8 cellular contexts compared by ENCODE assay signal in the genomic region with DNA sequence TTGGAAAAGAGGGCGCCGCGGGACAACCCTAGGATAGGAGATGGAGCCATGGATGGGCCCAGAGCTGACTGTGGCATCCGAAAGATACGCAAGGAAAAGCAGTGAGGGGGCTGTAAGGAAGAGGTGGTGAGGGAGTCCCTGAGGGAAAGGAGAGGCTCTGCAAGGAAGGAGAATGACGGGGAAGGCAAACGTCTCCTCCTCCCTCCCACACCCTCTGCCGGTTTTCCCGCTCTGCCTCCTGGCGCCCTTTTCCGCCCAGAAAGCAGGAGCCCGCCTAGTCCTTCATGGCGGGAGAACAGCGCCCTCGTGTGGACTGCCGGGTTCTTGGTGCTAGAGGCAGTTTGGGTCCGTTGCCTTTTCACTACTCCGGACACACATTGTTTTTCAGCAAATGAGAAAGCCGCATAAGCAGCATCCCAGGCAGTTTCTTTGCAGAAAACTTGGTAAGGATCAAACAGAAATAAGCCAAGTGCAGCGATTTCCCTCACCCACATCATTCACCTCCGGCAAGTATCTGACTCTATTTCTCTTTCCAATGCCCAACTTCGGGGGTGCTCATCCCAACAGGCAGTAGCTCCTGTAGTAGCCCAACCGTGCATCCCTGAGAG.
DNase-seq lines count a peak whose midpoint lies in the region; ATAC-seq and TF ChIP-seq lines count a peak whose summit lies in the region.

No MANE protein-coding gene starts in this region.

- intact Hi-C loops in activated CD8-positive, alpha-beta T cell treated with anti-CD3 and anti-CD28 coated beads for 36 hours (cut with micrococcal nuclease) = loop anchor here (5.0 kb wide), 1 partner anchor 118 kb away; no protein-coding TSS in a partner anchor

- H2AK5ac ChIP-seq in mesenchymal stem cell (ENCODE audit: low read length, severe bottlenecking) = no peak overlapping the region

- no peak overlapping the region for H2AFZ ChIP-seq in mesenchymal stem cell (ENCODE audit: low read depth, low read length)

- H3K14ac ChIP-seq in mesenchymal stem cell (ENCODE audit: low read length in 2 of 2) = no peak overlapping the region

- H3K27me3 Mint-ChIP-seq in activated CD8-positive, alpha-beta T cell treated with anti-CD3 and anti-CD28 coated beads for 36 hours = peaks cover 10% of the 10 kb centered on the region
- H3K27me3 Mint-ChIP-seq in endodermal cell (ENCODE audit: insufficient read depth) = peaks cover 8% of the 10 kb centered on the region

- no peak overlapping the region for H4K8ac ChIP-seq in mesenchymal stem cell (ENCODE audit: low read length)

- peak; percentile 53 for ATAC-seq in activated CD8-positive, alpha-beta T cell treated with anti-CD3 and anti-CD28 coated beads for 36 hours

- H3K36me3 ChIP-seq in endodermal cell (ENCODE audit: control insufficient read depth, insufficient read depth, low read length) = no peaks in the 10 kb centered on the region
- no peaks in the 10 kb centered on the region for H3K36me3 ChIP-seq in mesenchymal stem cell (ENCODE audit: control insufficient read depth in 1 of 2, insufficient read depth in 2 of 2, low read depth in 1 of 2, low read length in 2 of 2)

- no peak overlapping the region for H3K4me2 ChIP-seq in mesenchymal stem cell (ENCODE audit: low read length, poor library complexity, severe bottlenecking)

- H3K27ac ChIP-seq in endodermal cell (ENCODE audit: low read depth, low read length) = no peak overlapping the region
- no peak overlapping the region for H3K27ac ChIP-seq in mesenchymal stem cell (ENCODE audit: low read length, poor library complexity, severe bottlenecking)

- H3K4me1 Mint-ChIP-seq in activated CD8-positive, alpha-beta T cell treated with anti-CD3 and anti-CD28 coated beads for 36 hours (ENCODE audit: low read depth) = no peaks in the 10 kb centered on the region
- no peaks in the 10 kb centered on the region for H3K4me1 Mint-ChIP-seq in endodermal cell

- no peaks in the 10 kb centered on the region for H3K9me3 Mint-ChIP-seq in activated CD8-positive, alpha-beta T cell treated with anti-CD3 and anti-CD28 coated beads for 36 hours
- no peaks in the 10 kb centered on the region for H3K9me3 Mint-ChIP-seq in endodermal cell

- peak; percentile 70 for TF ChIP-seq CTCF in activated CD8-positive, alpha-beta T cell treated with anti-CD3 and anti-CD28 coated beads for 36 hours (IDR thresholded peaks at IDR 0.05)
- peak; percentile 98 for TF ChIP-seq CTCF in endodermal cell (conservative IDR thresholded peaks at IDR 0.05)

- no peak overlapping the region for H3K18ac ChIP-seq in mesenchymal stem cell (ENCODE audit: low read depth in 1 of 2, low read length in 2 of 2)

- H2BK15ac ChIP-seq in mesenchymal stem cell (ENCODE audit: low read depth, poor library complexity, severe bottlenecking) = no peak overlapping the region

- H3K79me1 ChIP-seq in mesenchymal stem cell (replicated peaks; ENCODE audit: low read length, poor library complexity, severe bottlenecking) = no peaks in the 10 kb centered on the region

- H3K27me3 ChIP-seq in endodermal cell (ENCODE audit: control insufficient read depth, insufficient read depth, low read length, poor library complexity, severe bottlenecking) (no peaks in the 10 kb centered on the region), mesenchymal stem cell (ENCODE audit: control insufficient read depth in 1 of 2, insufficient read depth in 1 of 2, low read length in 2 of 2) (peaks cover 5 to 6% of the 10 kb centered on the region in 2 experiments)

- no peaks in the 10 kb centered on the region for H3K36me3 Mint-ChIP-seq in activated CD8-positive, alpha-beta T cell treated with anti-CD3 and anti-CD28 coated beads for 36 hours (ENCODE audit: low read depth)
- no peaks in the 10 kb centered on the region for H3K36me3 Mint-ChIP-seq in endodermal cell (ENCODE audit: low read depth)

- H2BK120ac ChIP-seq in mesenchymal stem cell (ENCODE audit: low read depth, low read length) = no peak overlapping the region

- no peak overlapping the region for H2BK5ac ChIP-seq in mesenchymal stem cell (ENCODE audit: low read depth, low read length, poor library complexity, severe bottlenecking)

- no peak overlapping the region for H4K91ac ChIP-seq in mesenchymal stem cell (ENCODE audit: low read length)

- no peak overlapping the region for H3K23ac ChIP-seq in mesenchymal stem cell (ENCODE audit: low read length in 2 of 2)

- CTCF ChIA-PET in activated CD8-positive, alpha-beta T cell treated with anti-CD3 and anti-CD28 coated beads for 36 hours (lab: Charles Lee) = interaction anchor here (0.6 to 2.2 kb wide), 14 partner anchors 19 to 198 kb away, joined by 3 to 20 read pairs (median 4); no protein-coding TSS in a partner anchor

- DNase-seq in COR-L47 (lab: John Stamatoyannopoulos, UW) (peak; percentile 41), H4 (ENCODE audit: low spot score) (peak; percentile 80), NCI-H524 treated with DMSO at 0.1 percent for 48 hours (lab: John Stamatoyannopoulos, UW) (peak; percentile 48), endodermal cell (peak; percentile 98), mesenchymal stem cell (peak; percentile 75), NCI-H2227 (lab: John Stamatoyannopoulos, UW; ENCODE audit: unreplicated experiment) (no peak)
- peak; percentile 81 for DNase-seq in activated CD8-positive, alpha-beta T cell treated with anti-CD3 and anti-CD28 coated beads for 36 hours
- DNase-seq in stimulated activated CD8-positive, alpha-beta memory T cell treated with anti-CD3 and anti-CD28 coated beads, Interleukin-15, amount 100 ng/mL, for 24 hours (ENCODE audit: low read depth) = peak; percentile 40

- no peak overlapping the region for H3K4me3 ChIP-seq in endodermal cell (ENCODE audit: low read length)
- H3K4me3 ChIP-seq in mesenchymal stem cell (ENCODE audit: insufficient read depth in 1 of 2, low read depth in 1 of 2, low read length in 2 of 2) = no peak overlapping the region

- no peak overlapping the region for H3K27ac Mint-ChIP-seq in activated CD8-positive, alpha-beta T cell treated with anti-CD3 and anti-CD28 coated beads for 36 hours
- H3K27ac Mint-ChIP-seq in endodermal cell = no peak overlapping the region

- H2BK12ac ChIP-seq in mesenchymal stem cell (ENCODE audit: low read length in 2 of 2) = peak overlapping the region in 1 of 2 experiments; percentile 83

- no peaks in the 10 kb centered on the region for H3K4me1 ChIP-seq in endodermal cell (ENCODE audit: control insufficient read depth, insufficient read depth, low read length)
- no peaks in the 10 kb centered on the region for H3K4me1 ChIP-seq in mesenchymal stem cell (ENCODE audit: control insufficient read depth, insufficient read depth, low read depth, low read length)

- no peak overlapping the region for H3K9ac ChIP-seq in endodermal cell (ENCODE audit: extremely low read depth, low read length, poor library complexity, severe bottlenecking)
- H3K9ac ChIP-seq in mesenchymal stem cell (ENCODE audit: low read length) = no peak overlapping the region

- POLR2A ChIA-PET in activated CD8-positive, alpha-beta T cell treated with anti-CD3 and anti-CD28 coated beads for 36 hours (lab: Charles Lee) = no interaction called here

- 40 to 45% methylated on average over 18 to 23 of the region's 23 CpGs for WGBS in endodermal cell (ENCODE audit: insufficient coverage in 1 of 2, insufficient read length in 1 of 2), 2 experiments
- 27% methylated on average over 23 of the region's 23 CpGs for WGBS in mesenchymal stem cell

- no peak overlapping the region for H3K4ac ChIP-seq in mesenchymal stem cell (ENCODE audit: low read depth in 1 of 2, low read length in 2 of 2)

- H3K9me3 ChIP-seq in endodermal cell (ENCODE audit: control insufficient read depth, low read length) (no peaks in the 10 kb centered on the region), mesenchymal stem cell (ENCODE audit: control insufficient read depth, low read length) (no peaks in the 10 kb centered on the region)

- no peak overlapping the region for H3K4me3 Mint-ChIP-seq in activated CD8-positive, alpha-beta T cell treated with anti-CD3 and anti-CD28 coated beads for 36 hours
- no peak overlapping the region for H3K4me3 Mint-ChIP-seq in endodermal cell
